Comparison of ENCODE assay signal across 1 cellular context in genomic region chr12:48189331-48190125, GRCh38.
TF ChIP-seq lines count a peak whose summit lies in the region.

No MANE protein-coding gene starts in this region.

TF ChIP-seq in SK-N-SH, 30 proteins besides CTCF, POLR2A, EP300 and RAD21 (continued from another document):
- TF ChIP-seq, protein P1, sequence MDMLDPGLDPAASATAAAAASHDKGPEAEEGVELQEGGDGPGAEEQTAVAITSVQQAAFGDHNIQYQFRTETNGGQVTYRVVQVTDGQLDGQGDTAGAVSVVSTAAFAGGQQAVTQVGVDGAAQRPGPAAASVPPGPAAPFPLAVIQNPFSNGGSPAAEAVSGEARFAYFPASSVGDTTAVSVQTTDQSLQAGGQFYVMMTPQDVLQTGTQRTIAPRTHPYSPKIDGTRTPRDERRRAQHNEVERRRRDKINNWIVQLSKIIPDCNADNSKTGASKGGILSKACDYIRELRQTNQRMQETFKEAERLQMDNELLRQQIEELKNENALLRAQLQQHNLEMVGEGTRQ (IDR thresholded peaks at IDR 0.05; ENCODE audit: borderline replicate concordance, low read depth, low read length) = no peak
- TF ChIP-seq RFX5 (IDR thresholded peaks at IDR 0.05; ENCODE audit: low read length) = 0 out of 2 replicates have a peak, but pooled peaks have one; percentile 41
